In genomic region chr10:76298329-76298728, GRCh38 we compare ENCODE assay signal across 15 cellular contexts.
"Had no signal": no experiment of that assay in that cellular context is flagged by ENCODE, and none has a peak within 500 bp of the region (broad histone marks: within the 10 kb centered on the region; RNA-seq: fewer than 3 reads in every experiment).

No MANE protein-coding gene starts in this region.

- H3K9me3 ChIP-seq: right lobe of liver, tibial nerve had no signal

- H3K36me3 ChIP-seq: right lobe of liver, tibial nerve had no signal

- H3K27me3 ChIP-seq: right lobe of liver, tibial nerve had no signal

- ATAC-seq: activated CD8-positive, alpha-beta T cell treated with anti-CD3 and anti-CD28 coated beads, Interleukin-2, amount 10 ng/mL, durations not matched to agents 7 days and 5 days; effector memory CD8-positive, alpha-beta T cell; SK-N-SH treated with all-trans-retinoic acid at 6 μM for 48 hours; stimulated activated naive B cell treated with anti-CD40 and anti-IgM and Interleukin-4, amounts not matched to agents 10 μg/mL and 1 μg/mL and 100 μg/mL, for 72 hours; T-cell had no signal

- H3K4me3 ChIP-seq: lung, right lobe of liver, tibial nerve had no signal

- DNase-seq: activated CD4-positive, alpha-beta T cell treated with anti-CD3 and anti-CD28 coated beads, Interleukin-2, amount 10 ng/mL, durations not matched to agents 24 days and 14 days; activated CD8-positive, alpha-beta T cell treated with anti-CD3 and anti-CD28 coated beads, Interleukin-2, amount 10 ng/mL, durations not matched to agents 7 days and 5 days; activated naive CD4-positive, alpha-beta T cell treated with Interleukin-2 at 50 U/mL for 16 hours; activated T-cell treated with anti-CD3 and anti-CD28 coated beads, Interleukin-2, amount 50 U/mL, for 24 hours; anterior cingulate cortex; caudate nucleus; effector memory CD8-positive, alpha-beta T cell; hippocampal formation; right lobe of liver; stimulated activated CD4-positive, alpha-beta T cell treated with anti-CD3 and anti-CD28 coated beads, Interleukin-4, amount 100 ng/mL, for 4 hours; stimulated activated naive B cell treated with anti-CD40 and anti-IgM and Interleukin-4, amounts not matched to agents 10 μg/mL and 1 μg/mL and 100 μg/mL, for 72 hours; T-cell had no signal

- H3K27ac ChIP-seq: right lobe of liver, tibial nerve had no signal
